In genomic region chr6:11815231-11815630, GRCh38 we compare ENCODE assay signal across 13 cellular contexts. TPM values are rescaled to one million over a fixed set of nuclear protein-coding genes. Genes with fewer than 3 reads are reported as not detected.
DNase-seq lines count a peak whose midpoint lies in the region; ATAC-seq, FAIRE-seq and TF ChIP-seq lines count a peak whose summit lies in the region.
"Had no signal": no experiment of that assay in that cellular context is flagged by ENCODE, and none has a peak within 500 bp of the region (broad histone marks: within the 10 kb centered on the region; RNA-seq: fewer than 3 reads in every experiment).

No MANE protein-coding gene starts in this region.

- no peak overlapping the region for H3K4me2 ChIP-seq in K562 (ENCODE audit: insufficient read depth, low read length)

- H3K79me2 ChIP-seq in K562 (ENCODE audit: control insufficient read depth, insufficient read depth, low read length): no peaks in the 10 kb centered on the region

- TF ChIP-seq POLR2A in K562 (conservative IDR thresholded peaks at IDR 0.05): no peak

- no peak for TF ChIP-seq EP300 in K562 (IDR thresholded peaks at IDR 0.05; ENCODE audit: low read length)

- H4K20me1 ChIP-seq in K562 (replicated peaks; ENCODE audit: control insufficient read depth, insufficient read depth, low read length): no peaks in the 10 kb centered on the region

- no peak for ATAC-seq in K562
- no peak for ATAC-seq in esophagus mucosa
- no peak for ATAC-seq in GM18873 (IDR thresholded peaks at IDR 0.05; ENCODE audit: low FRiP score, unreplicated experiment)
- no peak for ATAC-seq in GM21576 (IDR thresholded peaks at IDR 0.05; ENCODE audit: unreplicated experiment)
- ATAC-seq in left lung: no peak
- ATAC-seq: WTC11 had no signal

- H2AFZ ChIP-seq in K562 (ENCODE audit: low read depth, low read length): peak overlapping the region; percentile 57

- H3K4me1 ChIP-seq in K562 (replicated peaks in 1 of 2; ENCODE audit: control insufficient read depth in 2 of 2, insufficient read depth in 2 of 2, low read length in 2 of 2) (peaks cover 0 to 7% of the 10 kb centered on the region in 2 experiments; a peak in 2 of 5 replicates), left lung (peaks cover 0 to 10% of the 10 kb centered on the region in 2 donors)

- intact Hi-C loops in K562 (cut with micrococcal nuclease): no loop called here
- intact Hi-C loops in left lung (cut with DNase I): no loop called here

- CTCF ChIA-PET in K562 (lab: Yijun Ruan, JAX; ENCODE audit: low intra/inter-chr PET ratio): no interaction called here

- 50% methylated on average over 1 of the region's 1 CpG for WGBS in K562 (ENCODE audit: insufficient coverage, low coverage, missing lambda C conversion rate)

- in situ Hi-C loops in K562 (cut with MboI): no loop called here

- H3K27me3 ChIP-seq in K562 (ENCODE audit: control insufficient read depth in 2 of 2, insufficient read depth in 2 of 2, low read length in 2 of 2) (no peaks in the 10 kb centered on the region), left lung (no peaks in the 10 kb centered on the region)

- no peak overlapping the region for H3K9ac ChIP-seq in K562 (ENCODE audit: insufficient read depth in 1 of 2, low read depth in 2 of 2, low read length in 2 of 2)

- no peak for TF ChIP-seq RAD21 in K562 (CRISPR knock-in tag; conservative IDR thresholded peaks at IDR 0.05 in 1 of 2, IDR thresholded peaks at IDR 0.05 in 1 of 2)

- POLR2A ChIA-PET in K562 (lab: Yijun Ruan, JAX): interaction anchor here (1.1 kb wide), 1 partner anchor 9 kb away, joined by 3 read pairs; no protein-coding TSS in a partner anchor

- BruUV-seq in K562 (replicated peaks; lab: Mats Ljungman, UMichigan): no TSS peak

- TF ChIP-seq CTCF in K562 (IDR thresholded peaks at IDR 0.05 in 2 of 3, conservative IDR thresholded peaks at IDR 0.05 in 1 of 3; ENCODE audit: insufficient read depth in 2 of 3, low read depth in 1 of 3, low read length in 3 of 3) (no peak), left lung (IDR thresholded peaks at IDR 0.05) (no peak)

- no peak overlapping the region for H3K4me3 ChIP-seq in K562
- no peak overlapping the region for H3K4me3 ChIP-seq in left lung
- H3K4me3 ChIP-seq: coronary artery had no signal

- peak; percentile 14 for DNase-seq in SKM-1 treated with dmso at 0.1 percent for 144 hours (lab: John Stamatoyannopoulos, UW; ENCODE audit: unreplicated experiment)
- no peak for DNase-seq in SKM-1 (lab: John Stamatoyannopoulos, UW; ENCODE audit: unreplicated experiment)
- no peak for DNase-seq in K562 (ENCODE audit: extremely low read depth in 1 of 4, low spot score in 3 of 4)
- peak; percentile 62 for DNase-seq in iris pigment epithelial cell (ENCODE audit: low read depth)
- DNase-seq in left lung: no peak
- DNase-seq: activated naive CD4-positive, alpha-beta T cell treated with anti-CD3 and anti-CD28 coated beads, Interleukin-2, amount 10 ng/mL, durations not matched to agents 7 days and 5 days had no signal

- peaks cover 3% of the 10 kb centered on the region; the same call in 1 of the 2 replicates for H3K9me3 ChIP-seq in K562 (replicated peaks; ENCODE audit: control insufficient read depth, insufficient read depth, low read depth, low read length)
- H3K9me3 ChIP-seq in left lung: no peaks in the 10 kb centered on the region

- H3K27ac ChIP-seq in K562 (ENCODE audit: extremely low read depth, low read depth, low read length) (no peak overlapping the region), left lung (no peak overlapping the region)
- H3K27ac ChIP-seq: 22Rv1, coronary artery had no signal

- H3K36me3 ChIP-seq in K562 (ENCODE audit: control insufficient read depth, insufficient read depth, low read length) (no peaks in the 10 kb centered on the region), left lung (no peaks in the 10 kb centered on the region)

- FAIRE-seq in K562 (lab: Jason Lieb, UNC): no peak

- no peaks in the 10 kb centered on the region for H3K9me1 ChIP-seq in K562 (ENCODE audit: control insufficient read depth, insufficient read depth, low read length)

TF ChIP-seq in K562, 482 proteins besides CTCF, POLR2A, EP300 and RAD21:
- TF ChIP-seq, protein P1, sequence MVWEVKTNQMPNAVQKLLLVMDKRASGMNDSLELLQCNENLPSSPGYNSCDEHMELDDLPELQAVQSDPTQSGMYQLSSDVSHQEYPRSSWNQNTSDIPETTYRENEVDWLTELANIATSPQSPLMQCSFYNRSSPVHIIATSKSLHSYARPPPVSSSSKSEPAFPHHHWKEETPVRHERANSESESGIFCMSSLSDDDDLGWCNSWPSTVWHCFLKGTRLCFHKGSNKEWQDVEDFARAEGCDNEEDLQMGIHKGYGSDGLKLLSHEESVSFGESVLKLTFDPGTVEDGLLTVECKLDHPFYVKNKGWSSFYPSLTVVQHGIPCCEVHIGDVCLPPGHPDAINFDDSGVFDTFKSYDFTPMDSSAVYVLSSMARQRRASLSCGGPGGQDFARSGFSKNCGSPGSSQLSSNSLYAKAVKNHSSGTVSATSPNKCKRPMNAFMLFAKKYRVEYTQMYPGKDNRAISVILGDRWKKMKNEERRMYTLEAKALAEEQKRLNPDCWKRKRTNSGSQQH (CRISPR knock-in tag; IDR thresholded peaks at IDR 0.05): no peak
- TF ChIP-seq SMARCB1 (IDR thresholded peaks at IDR 0.05; ENCODE audit: insufficient read length, low read depth): no peak
- no peak for TF ChIP-seq SPI1 (IDR thresholded peaks at IDR 0.05; ENCODE audit: borderline replicate concordance, low read depth, low read length)
- TF ChIP-seq NCOA2 (IDR thresholded peaks at IDR 0.05; ENCODE audit: partially characterized antibody in 2 of 2): no peak
- no peak for TF ChIP-seq TCFL5 (CRISPR knock-in tag; conservative IDR thresholded peaks at IDR 0.05)
- TF ChIP-seq PHB2 (IDR thresholded peaks at IDR 0.05; ENCODE audit: low read depth): no peak
- no peak for TF ChIP-seq SIN3B (IDR thresholded peaks at IDR 0.05; ENCODE audit: low read depth)
- TF ChIP-seq GABPB1 (CRISPR knock-in tag; IDR thresholded peaks at IDR 0.05): no peak
- TF ChIP-seq NRF1 (conservative IDR thresholded peaks at IDR 0.05 in 1 of 2, IDR thresholded peaks at IDR 0.05 in 1 of 2): no peak
- TF ChIP-seq ZNF212 (CRISPR knock-in tag; IDR thresholded peaks at IDR 0.05): no peak
- no peak for TF ChIP-seq CHD1 (IDR thresholded peaks at IDR 0.05; ENCODE audit: low read length)
- no peak for TF ChIP-seq HMG20A (CRISPR knock-in tag; conservative IDR thresholded peaks at IDR 0.05)
- no peak for TF ChIP-seq EHMT2 (IDR thresholded peaks at IDR 0.05)
- no peak for TF ChIP-seq SRSF7 (optimal IDR thresholded peaks at IDR 0.05; ENCODE audit: low read depth, low read length)

RNA-seq across cellular contexts. Expression of gene ADTRP, which starts 36.6 kb away (rescaled TPM):
- 13.8 and 18.6 TPM in 2 replicates for total RNA-seq in K562 (2011; cell fraction: chromatin; rRNA removed; ENCODE audit: low replicate concordance)
- 13.8 and 20.4 TPM in 2 replicates for total RNA-seq in K562 (2011; cell fraction: nucleolus; rRNA removed)
- total RNA-seq in K562 (2011; cell fraction: nucleoplasm; rRNA removed): 13.9 and 19.7 TPM in 2 replicates
- total RNA-seq in K562 (2014; rRNA removed) (7.4 and 9.6 TPM in 2 replicates), K562 (2014; rRNA removed; fragmentation: Illumina TruSeq; extraction: Trizol) (13.3 and 13.9 TPM in 2 replicates), K562 (2015; rRNA removed; fragmentation: Illumina TruSeq; extraction: Trizol) (13.5 and 13.8 TPM in 2 replicates), K562 (2021) (11.7 and 12.3 TPM in 2 replicates), esophagus mucosa (0.72 TPM), left lung (10 to 100 TPM in 1 of 2 donors, 1 to 10 TPM in 1; 7.1 to 11.4 TPM)
- polyA plus RNA-seq in K562 (2011; rRNA removed) (8.7 and 10.0 TPM in 2 replicates), K562 (2014; fragmentation: Illumina TruSeq; extraction: Trizol) (21.7 and 24.0 TPM in 2 replicates), K562 (2014; fragmentation: Nextera tagmentation; extraction: Ambion mirVana) (10 to 100 TPM; 13.6 to 18.3 TPM), K562 (2014; rRNA removed) (12.9 and 16.4 TPM in 2 replicates)
- polyA plus RNA-seq in K562 (2011; cell fraction: cytosol; rRNA removed): 7.1 and 9.6 TPM in 2 replicates
- 16.3 and 17.9 TPM in 2 replicates for polyA plus RNA-seq in K562 (2011; cell fraction: nucleus; rRNA removed)
- 19.8 and 27.5 TPM in 2 replicates for polyA plus RNA-seq in K562 (2012)
- 7.4 and 9.3 TPM in 2 replicates for polyA minus RNA-seq in K562 (2011; rRNA and poly(A)+ RNA removed)
- polyA minus RNA-seq in K562 (2011; cell fraction: cytosol; rRNA and poly(A)+ RNA removed): 3.6 and 6.5 TPM in 2 replicates
- 6.1 and 7.9 TPM in 2 replicates for polyA minus RNA-seq in K562 (2011; cell fraction: nucleus; rRNA and poly(A)+ RNA removed)
- polyA plus RNA-seq: neural cell had no signal

Comparison
In these comparisons a context has a peak if more than half of its experiments do, and no peak if none do; other contexts are left out.
1. DNase-seq: peak in SKM-1 treated with dmso at 0.1 percent for 144 hours (single experiment) and iris pigment epithelial cell (single experiment); none in SKM-1 (single experiment), K562 (0 of 4) and left lung (0 of 2).